In genomic region chr2:183963609-183964008, GRCh38 we compare ENCODE assay signal across 7 cellular contexts.
"Had no signal": no experiment of that assay in that cellular context is flagged by ENCODE, and none has a peak within 500 bp of the region (broad histone marks: within the 10 kb centered on the region; RNA-seq: fewer than 3 reads in every experiment).

No MANE protein-coding gene starts in this region.

- DNase-seq: GM23248, GOT3, H9, HCEC 1CT, IMR-90, KG1 had no signal

- ATAC-seq: K562 had no signal

- H3K4me3 ChIP-seq: GM23248, K562 had no signal

- H3K27ac ChIP-seq: GM23248 had no signal
